ENCODE assay signal across 2 cellular contexts in genomic region chr16:89505204-89506112, GRCh38.
TF ChIP-seq lines count a peak whose summit lies in the region.

No MANE protein-coding gene starts in this region.

TF ChIP-seq in H1, 55 proteins besides CTCF, POLR2A, EP300 and RAD21:
- TF ChIP-seq SUZ12 (IDR thresholded peaks at IDR 0.05; ENCODE audit: low read length): no peak
- TF ChIP-seq BCL11A (IDR thresholded peaks at IDR 0.05; ENCODE audit: low read depth in 2 of 2, low read length in 2 of 2): no peak
- TF ChIP-seq EZH2 (IDR thresholded peaks at IDR 0.05; ENCODE audit: low read depth, low read length, severe bottlenecking): no peak
- no peak for TF ChIP-seq BACH1 (IDR thresholded peaks at IDR 0.05; ENCODE audit: low read length)
- no peak for TF ChIP-seq POLR2AphosphoS5 (IDR thresholded peaks at IDR 0.05; ENCODE audit: low read depth, low read length)

TF ChIP-seq in GM23338, 12 proteins besides CTCF, POLR2A, EP300 and RAD21:
- TF ChIP-seq, protein P1, sequence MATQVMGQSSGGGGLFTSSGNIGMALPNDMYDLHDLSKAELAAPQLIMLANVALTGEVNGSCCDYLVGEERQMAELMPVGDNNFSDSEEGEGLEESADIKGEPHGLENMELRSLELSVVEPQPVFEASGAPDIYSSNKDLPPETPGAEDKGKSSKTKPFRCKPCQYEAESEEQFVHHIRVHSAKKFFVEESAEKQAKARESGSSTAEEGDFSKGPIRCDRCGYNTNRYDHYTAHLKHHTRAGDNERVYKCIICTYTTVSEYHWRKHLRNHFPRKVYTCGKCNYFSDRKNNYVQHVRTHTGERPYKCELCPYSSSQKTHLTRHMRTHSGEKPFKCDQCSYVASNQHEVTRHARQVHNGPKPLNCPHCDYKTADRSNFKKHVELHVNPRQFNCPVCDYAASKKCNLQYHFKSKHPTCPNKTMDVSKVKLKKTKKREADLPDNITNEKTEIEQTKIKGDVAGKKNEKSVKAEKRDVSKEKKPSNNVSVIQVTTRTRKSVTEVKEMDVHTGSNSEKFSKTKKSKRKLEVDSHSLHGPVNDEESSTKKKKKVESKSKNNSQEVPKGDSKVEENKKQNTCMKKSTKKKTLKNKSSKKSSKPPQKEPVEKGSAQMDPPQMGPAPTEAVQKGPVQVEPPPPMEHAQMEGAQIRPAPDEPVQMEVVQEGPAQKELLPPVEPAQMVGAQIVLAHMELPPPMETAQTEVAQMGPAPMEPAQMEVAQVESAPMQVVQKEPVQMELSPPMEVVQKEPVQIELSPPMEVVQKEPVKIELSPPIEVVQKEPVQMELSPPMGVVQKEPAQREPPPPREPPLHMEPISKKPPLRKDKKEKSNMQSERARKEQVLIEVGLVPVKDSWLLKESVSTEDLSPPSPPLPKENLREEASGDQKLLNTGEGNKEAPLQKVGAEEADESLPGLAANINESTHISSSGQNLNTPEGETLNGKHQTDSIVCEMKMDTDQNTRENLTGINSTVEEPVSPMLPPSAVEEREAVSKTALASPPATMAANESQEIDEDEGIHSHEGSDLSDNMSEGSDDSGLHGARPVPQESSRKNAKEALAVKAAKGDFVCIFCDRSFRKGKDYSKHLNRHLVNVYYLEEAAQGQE (IDR thresholded peaks at IDR 0.05; ENCODE audit: unreplicated experiment): no peak
- no peak for TF ChIP-seq NANOG (IDR thresholded peaks at IDR 0.05; ENCODE audit: borderline replicate concordance)
